Comparison of ENCODE assay signal across 1 cellular context in the genomic region with DNA sequence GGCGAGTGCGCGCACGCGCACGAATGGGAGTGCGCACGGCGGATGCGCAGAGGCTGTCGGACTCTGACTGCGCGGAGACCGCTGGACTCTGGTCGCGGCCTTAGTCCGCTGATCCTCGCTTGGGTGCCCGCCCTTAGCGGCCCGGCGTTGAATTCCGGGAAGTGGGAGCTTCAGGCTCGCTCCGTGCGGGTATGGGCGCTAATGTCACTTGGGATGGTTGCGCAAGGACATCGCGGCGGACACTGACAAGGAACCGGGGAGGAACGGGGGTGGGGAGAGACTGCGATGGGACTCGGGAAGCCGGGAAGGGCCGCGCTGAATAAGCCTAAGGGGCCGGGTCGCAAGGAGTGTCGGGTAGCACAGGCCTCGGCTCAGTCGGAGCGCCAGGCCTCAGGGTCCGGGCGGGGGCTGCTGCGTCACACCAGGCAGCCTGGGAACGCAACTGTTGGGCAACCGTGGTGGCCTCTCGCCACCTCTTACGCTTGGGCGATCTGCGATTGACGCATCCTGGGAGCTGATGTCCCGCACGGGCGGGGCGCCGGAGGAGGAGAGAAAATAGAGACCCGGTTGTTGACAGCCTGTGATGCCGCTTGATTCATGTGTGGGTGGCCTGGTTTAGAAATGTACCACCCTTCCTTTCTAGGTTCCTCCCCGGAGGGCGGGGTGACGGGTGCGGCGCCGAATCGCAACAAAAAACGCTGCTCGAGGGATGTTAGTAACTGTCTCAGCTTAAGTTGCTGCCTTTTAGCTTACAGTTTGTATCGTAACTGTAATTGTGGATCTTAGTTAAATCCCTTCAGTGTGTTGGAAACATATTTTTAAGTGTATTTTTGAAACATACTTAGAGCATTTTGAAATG.
TF ChIP-seq lines count a peak whose summit lies in the region.

No MANE protein-coding gene starts in this region.

TF ChIP-seq in K562, 482 proteins besides CTCF, POLR2A, EP300 and RAD21 (continued from another document and continues in another):
- TF ChIP-seq, protein P1, sequence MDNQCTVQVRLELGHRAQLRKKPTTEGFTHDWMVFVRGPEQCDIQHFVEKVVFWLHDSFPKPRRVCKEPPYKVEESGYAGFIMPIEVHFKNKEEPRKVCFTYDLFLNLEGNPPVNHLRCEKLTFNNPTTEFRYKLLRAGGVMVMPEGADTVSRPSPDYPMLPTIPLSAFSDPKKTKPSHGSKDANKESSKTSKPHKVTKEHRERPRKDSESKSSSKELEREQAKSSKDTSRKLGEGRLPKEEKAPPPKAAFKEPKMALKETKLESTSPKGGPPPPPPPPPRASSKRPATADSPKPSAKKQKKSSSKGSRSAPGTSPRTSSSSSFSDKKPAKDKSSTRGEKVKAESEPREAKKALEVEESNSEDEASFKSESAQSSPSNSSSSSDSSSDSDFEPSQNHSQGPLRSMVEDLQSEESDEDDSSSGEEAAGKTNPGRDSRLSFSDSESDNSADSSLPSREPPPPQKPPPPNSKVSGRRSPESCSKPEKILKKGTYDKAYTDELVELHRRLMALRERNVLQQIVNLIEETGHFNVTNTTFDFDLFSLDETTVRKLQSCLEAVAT (IDR thresholded peaks at IDR 0.05), result peak; percentile 86 to 90; a peak in 3 of 4 replicates
- TF ChIP-seq ZNF644 (tag; IDR thresholded peaks at IDR 0.05; ENCODE audit: low read depth) (no peak), ERF (CRISPR knock-in tag; IDR thresholded peaks at IDR 0.05) (peak; percentile 95), PHB2 (IDR thresholded peaks at IDR 0.05; ENCODE audit: low read depth) (no peak), ZNF668 (CRISPR knock-in tag; IDR thresholded peaks at IDR 0.05) (no peak), ETV5 (CRISPR knock-in tag; IDR thresholded peaks at IDR 0.05; ENCODE audit: low read depth) (peak; percentile 18; the same call in 1 of the 2 replicates), KHSRP (IDR thresholded peaks at IDR 0.05) (0 out of 2 replicates have a peak, but pooled peaks have one; percentile 27), ZZZ3 (IDR thresholded peaks at IDR 0.05) (peak; percentile 91), ZNF695 (CRISPR knock-in tag; IDR thresholded peaks at IDR 0.05) (no peak), KAT7 (CRISPR knock-in tag; IDR thresholded peaks at IDR 0.05; ENCODE audit: borderline replicate concordance) (peak; percentile 52; the same call in 1 of the 2 replicates), ZFX (CRISPR knock-in tag; IDR thresholded peaks at IDR 0.05) (peak; percentile 100), ZNF699 (CRISPR knock-in tag; IDR thresholded peaks at IDR 0.05; ENCODE audit: insufficient replicate concordance) (no peak), LARP7 (IDR thresholded peaks at IDR 0.05) (0 out of 2 replicates have a peak, but pooled peaks have one; percentile 36), NFIC (IDR thresholded peaks at IDR 0.05) (peak; percentile 43; the same call in 1 of the 2 replicates), HCFC1 (IDR thresholded peaks at IDR 0.05; ENCODE audit: low read depth, low read length) (peak; percentile 5; the same call in 1 of the 2 replicates), ADNP (tag; IDR thresholded peaks at IDR 0.05) (no peak), SMARCA5 (IDR thresholded peaks at IDR 0.05) (0 out of 2 replicates have a peak, but pooled peaks have one; percentile 13), ZFP30 (CRISPR knock-in tag; IDR thresholded peaks at IDR 0.05; ENCODE audit: borderline replicate concordance) (no peak), ZNF431 (CRISPR knock-in tag; IDR thresholded peaks at IDR 0.05) (peak; percentile 29), CBX2 (IDR thresholded peaks at IDR 0.05; ENCODE audit: insufficient read depth, low read length, poor library complexity, severe bottlenecking) (no peak), JUNB (CRISPR knock-in tag; conservative IDR thresholded peaks at IDR 0.05) (no peak), HDAC2 (IDR thresholded peaks at IDR 0.05) (0 out of 2 replicates have a peak, but pooled peaks have one; percentile 59), KLF1 (tag; IDR thresholded peaks at IDR 0.05) (peak; percentile 63; the same call in 1 of the 2 replicates), HNRNPUL1 (IDR thresholded peaks at IDR 0.05; ENCODE audit: low read length) (no peak), ZBTB7A (IDR thresholded peaks at IDR 0.05; ENCODE audit: borderline replicate concordance, control insufficient read depth, low read depth, low read length) (peak; percentile 50; the same call in 1 of the 2 replicates), CBX5 (IDR thresholded peaks at IDR 0.05; ENCODE audit: borderline replicate concordance, low read depth) (0 out of 2 replicates have a peak, but pooled peaks have one; percentile 6), ARID1B (IDR thresholded peaks at IDR 0.05) (peak; percentile 64), HLTF (IDR thresholded peaks at IDR 0.05) (peak; percentile 48; the same call in 1 of the 2 replicates)
- TF ChIP-seq, protein P2, sequence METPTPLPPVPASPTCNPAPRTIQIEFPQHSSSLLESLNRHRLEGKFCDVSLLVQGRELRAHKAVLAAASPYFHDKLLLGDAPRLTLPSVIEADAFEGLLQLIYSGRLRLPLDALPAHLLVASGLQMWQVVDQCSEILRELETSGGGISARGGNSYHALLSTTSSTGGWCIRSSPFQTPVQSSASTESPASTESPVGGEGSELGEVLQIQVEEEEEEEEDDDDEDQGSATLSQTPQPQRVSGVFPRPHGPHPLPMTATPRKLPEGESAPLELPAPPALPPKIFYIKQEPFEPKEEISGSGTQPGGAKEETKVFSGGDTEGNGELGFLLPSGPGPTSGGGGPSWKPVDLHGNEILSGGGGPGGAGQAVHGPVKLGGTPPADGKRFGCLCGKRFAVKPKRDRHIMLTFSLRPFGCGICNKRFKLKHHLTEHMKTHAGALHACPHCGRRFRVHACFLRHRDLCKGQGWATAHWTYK (CRISPR knock-in tag; IDR thresholded peaks at IDR 0.05), result peak; percentile 55
- TF ChIP-seq, protein P3, sequence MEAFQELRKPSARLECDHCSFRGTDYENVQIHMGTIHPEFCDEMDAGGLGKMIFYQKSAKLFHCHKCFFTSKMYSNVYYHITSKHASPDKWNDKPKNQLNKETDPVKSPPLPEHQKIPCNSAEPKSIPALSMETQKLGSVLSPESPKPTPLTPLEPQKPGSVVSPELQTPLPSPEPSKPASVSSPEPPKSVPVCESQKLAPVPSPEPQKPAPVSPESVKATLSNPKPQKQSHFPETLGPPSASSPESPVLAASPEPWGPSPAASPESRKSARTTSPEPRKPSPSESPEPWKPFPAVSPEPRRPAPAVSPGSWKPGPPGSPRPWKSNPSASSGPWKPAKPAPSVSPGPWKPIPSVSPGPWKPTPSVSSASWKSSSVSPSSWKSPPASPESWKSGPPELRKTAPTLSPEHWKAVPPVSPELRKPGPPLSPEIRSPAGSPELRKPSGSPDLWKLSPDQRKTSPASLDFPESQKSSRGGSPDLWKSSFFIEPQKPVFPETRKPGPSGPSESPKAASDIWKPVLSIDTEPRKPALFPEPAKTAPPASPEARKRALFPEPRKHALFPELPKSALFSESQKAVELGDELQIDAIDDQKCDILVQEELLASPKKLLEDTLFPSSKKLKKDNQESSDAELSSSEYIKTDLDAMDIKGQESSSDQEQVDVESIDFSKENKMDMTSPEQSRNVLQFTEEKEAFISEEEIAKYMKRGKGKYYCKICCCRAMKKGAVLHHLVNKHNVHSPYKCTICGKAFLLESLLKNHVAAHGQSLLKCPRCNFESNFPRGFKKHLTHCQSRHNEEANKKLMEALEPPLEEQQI (IDR thresholded peaks at IDR 0.05), result no peak
- TF ChIP-seq, protein P4, sequence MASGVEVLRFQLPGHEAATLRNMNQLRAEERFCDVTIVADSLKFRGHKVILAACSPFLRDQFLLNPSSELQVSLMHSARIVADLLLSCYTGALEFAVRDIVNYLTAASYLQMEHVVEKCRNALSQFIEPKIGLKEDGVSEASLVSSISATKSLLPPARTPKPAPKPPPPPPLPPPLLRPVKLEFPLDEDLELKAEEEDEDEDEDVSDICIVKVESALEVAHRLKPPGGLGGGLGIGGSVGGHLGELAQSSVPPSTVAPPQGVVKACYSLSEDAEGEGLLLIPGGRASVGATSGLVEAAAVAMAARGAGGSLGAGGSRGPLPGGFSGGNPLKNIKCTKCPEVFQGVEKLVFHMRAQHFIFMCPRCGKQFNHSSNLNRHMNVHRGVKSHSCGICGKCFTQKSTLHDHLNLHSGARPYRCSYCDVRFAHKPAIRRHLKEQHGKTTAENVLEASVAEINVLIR (CRISPR knock-in tag; IDR thresholded peaks at IDR 0.05), result 0 out of 2 replicates have a peak, but pooled peaks have one; percentile 24
- TF ChIP-seq, protein P5, sequence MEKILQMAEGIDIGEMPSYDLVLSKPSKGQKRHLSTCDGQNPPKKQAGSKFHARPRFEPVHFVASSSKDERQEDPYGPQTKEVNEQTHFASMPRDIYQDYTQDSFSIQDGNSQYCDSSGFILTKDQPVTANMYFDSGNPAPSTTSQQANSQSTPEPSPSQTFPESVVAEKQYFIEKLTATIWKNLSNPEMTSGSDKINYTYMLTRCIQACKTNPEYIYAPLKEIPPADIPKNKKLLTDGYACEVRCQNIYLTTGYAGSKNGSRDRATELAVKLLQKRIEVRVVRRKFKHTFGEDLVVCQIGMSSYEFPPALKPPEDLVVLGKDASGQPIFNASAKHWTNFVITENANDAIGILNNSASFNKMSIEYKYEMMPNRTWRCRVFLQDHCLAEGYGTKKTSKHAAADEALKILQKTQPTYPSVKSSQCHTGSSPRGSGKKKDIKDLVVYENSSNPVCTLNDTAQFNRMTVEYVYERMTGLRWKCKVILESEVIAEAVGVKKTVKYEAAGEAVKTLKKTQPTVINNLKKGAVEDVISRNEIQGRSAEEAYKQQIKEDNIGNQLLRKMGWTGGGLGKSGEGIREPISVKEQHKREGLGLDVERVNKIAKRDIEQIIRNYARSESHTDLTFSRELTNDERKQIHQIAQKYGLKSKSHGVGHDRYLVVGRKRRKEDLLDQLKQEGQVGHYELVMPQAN (IDR thresholded peaks at IDR 0.05; ENCODE audit: borderline replicate concordance), result peak; percentile 76
- TF ChIP-seq, protein P6, sequence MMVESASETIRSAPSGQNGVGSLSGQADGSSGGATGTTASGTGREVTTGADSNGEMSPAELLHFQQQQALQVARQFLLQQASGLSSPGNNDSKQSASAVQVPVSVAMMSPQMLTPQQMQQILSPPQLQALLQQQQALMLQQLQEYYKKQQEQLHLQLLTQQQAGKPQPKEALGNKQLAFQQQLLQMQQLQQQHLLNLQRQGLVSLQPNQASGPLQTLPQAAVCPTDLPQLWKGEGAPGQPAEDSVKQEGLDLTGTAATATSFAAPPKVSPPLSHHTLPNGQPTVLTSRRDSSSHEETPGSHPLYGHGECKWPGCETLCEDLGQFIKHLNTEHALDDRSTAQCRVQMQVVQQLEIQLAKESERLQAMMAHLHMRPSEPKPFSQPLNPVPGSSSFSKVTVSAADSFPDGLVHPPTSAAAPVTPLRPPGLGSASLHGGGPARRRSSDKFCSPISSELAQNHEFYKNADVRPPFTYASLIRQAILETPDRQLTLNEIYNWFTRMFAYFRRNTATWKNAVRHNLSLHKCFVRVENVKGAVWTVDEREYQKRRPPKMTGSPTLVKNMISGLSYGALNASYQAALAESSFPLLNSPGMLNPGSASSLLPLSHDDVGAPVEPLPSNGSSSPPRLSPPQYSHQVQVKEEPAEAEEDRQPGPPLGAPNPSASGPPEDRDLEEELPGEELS (CRISPR knock-in tag; IDR thresholded peaks at IDR 0.05; ENCODE audit: borderline replicate concordance), result 0 out of 2 replicates have a peak, but pooled peaks have one; percentile 40
- TF ChIP-seq, protein P7, sequence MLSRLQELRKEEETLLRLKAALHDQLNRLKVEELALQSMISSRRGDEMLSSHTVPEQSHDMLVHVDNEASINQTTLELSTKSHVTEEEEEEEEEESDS (CRISPR knock-in tag; IDR thresholded peaks at IDR 0.05), result no peak
- TF ChIP-seq, protein P8, sequence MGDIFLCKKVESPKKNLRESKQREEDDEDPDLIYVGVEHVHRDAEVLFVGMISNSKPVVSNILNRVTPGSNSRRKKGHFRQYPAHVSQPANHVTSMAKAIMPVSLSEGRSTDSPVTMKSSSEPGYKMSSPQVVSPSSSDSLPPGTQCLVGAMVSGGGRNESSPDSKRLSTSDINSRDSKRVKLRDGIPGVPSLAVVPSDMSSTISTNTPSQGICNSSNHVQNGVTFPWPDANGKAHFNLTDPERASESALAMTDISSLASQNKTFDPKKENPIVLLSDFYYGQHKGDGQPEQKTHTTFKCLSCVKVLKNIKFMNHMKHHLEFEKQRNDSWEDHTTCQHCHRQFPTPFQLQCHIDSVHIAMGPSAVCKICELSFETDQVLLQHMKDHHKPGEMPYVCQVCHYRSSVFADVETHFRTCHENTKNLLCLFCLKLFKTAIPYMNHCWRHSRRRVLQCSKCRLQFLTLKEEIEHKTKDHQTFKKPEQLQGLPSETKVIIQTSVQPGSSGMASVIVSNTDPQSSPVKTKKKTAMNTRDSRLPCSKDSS (IDR thresholded peaks at IDR 0.05; ENCODE audit: low read depth, partially characterized antibody), result no peak
- TF ChIP-seq, protein P9, sequence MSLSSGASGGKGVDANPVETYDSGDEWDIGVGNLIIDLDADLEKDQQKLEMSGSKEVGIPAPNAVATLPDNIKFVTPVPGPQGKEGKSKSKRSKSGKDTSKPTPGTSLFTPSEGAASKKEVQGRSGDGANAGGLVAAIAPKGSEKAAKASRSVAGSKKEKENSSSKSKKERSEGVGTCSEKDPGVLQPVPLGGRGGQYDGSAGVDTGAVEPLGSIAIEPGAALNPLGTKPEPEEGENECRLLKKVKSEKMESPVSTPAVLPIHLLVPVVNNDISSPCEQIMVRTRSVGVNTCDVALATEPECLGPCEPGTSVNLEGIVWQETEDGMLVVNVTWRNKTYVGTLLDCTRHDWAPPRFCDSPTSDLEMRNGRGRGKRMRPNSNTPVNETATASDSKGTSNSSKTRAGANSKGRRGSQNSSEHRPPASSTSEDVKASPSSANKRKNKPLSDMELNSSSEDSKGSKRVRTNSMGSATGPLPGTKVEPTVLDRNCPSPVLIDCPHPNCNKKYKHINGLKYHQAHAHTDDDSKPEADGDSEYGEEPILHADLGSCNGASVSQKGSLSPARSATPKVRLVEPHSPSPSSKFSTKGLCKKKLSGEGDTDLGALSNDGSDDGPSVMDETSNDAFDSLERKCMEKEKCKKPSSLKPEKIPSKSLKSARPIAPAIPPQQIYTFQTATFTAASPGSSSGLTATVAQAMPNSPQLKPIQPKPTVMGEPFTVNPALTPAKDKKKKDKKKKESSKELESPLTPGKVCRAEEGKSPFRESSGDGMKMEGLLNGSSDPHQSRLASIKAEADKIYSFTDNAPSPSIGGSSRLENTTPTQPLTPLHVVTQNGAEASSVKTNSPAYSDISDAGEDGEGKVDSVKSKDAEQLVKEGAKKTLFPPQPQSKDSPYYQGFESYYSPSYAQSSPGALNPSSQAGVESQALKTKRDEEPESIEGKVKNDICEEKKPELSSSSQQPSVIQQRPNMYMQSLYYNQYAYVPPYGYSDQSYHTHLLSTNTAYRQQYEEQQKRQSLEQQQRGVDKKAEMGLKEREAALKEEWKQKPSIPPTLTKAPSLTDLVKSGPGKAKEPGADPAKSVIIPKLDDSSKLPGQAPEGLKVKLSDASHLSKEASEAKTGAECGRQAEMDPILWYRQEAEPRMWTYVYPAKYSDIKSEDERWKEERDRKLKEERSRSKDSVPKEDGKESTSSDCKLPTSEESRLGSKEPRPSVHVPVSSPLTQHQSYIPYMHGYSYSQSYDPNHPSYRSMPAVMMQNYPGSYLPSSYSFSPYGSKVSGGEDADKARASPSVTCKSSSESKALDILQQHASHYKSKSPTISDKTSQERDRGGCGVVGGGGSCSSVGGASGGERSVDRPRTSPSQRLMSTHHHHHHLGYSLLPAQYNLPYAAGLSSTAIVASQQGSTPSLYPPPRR (CRISPR knock-in tag; IDR thresholded peaks at IDR 0.05; ENCODE audit: borderline replicate concordance), result no peak
- TF ChIP-seq, protein P10, sequence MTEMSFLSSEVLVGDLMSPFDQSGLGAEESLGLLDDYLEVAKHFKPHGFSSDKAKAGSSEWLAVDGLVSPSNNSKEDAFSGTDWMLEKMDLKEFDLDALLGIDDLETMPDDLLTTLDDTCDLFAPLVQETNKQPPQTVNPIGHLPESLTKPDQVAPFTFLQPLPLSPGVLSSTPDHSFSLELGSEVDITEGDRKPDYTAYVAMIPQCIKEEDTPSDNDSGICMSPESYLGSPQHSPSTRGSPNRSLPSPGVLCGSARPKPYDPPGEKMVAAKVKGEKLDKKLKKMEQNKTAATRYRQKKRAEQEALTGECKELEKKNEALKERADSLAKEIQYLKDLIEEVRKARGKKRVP (CRISPR knock-in tag; IDR thresholded peaks at IDR 0.05), result peak; percentile 82
